In the genomic region with DNA sequence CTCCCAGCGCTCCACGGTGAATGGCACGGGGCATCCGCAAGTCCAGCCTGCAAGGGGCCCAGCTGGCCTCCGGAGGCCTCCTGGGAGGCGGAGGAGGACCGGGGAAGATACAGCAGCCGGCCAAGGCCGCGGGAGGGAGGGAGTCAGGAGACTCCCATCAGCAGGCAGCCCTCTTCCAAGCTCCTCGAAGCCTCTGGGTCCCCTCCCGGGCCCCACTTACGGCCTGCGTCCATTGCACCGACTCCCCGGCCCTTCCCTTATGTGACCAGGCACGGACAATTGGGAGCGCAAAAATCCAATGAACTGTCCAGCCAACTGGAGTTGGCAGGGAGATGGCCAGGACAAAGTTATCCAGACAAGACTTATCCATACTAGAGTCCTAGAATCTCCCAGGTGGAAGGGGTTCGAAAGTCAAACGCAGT, we compare ENCODE assay signal across 8 cellular contexts. TPM values are rescaled to one million over a fixed set of nuclear protein-coding genes. Genes with fewer than 3 reads are reported as not detected.
DNase-seq lines count a peak whose midpoint lies in the region; ATAC-seq and TF ChIP-seq lines count a peak whose summit lies in the region.

No MANE protein-coding gene starts in this region.

- H3K36me3 ChIP-seq in endodermal cell (ENCODE audit: control insufficient read depth, insufficient read depth, low read length) (peaks cover 28% of the 10 kb centered on the region), muscle layer of colon (ENCODE audit: insufficient read depth, low read length) (no peaks in the 10 kb centered on the region)

- peak overlapping the region; percentile 85 to 91 for H3K4me3 Mint-ChIP-seq in CD14-positive monocyte
- peak overlapping the region; percentile 76 for H3K4me3 Mint-ChIP-seq in endodermal cell

- DNase-seq in CD14-positive monocyte (ENCODE audit: low spot score) (no peak), NB4 (ENCODE audit: low read depth) (no peak), endodermal cell (peak; percentile 78), occipital lobe (lab: John Stamatoyannopoulos, UW) (no peak), posterior vena cava (ENCODE audit: low spot score) (no peak)
- no peak for DNase-seq in stimulated activated CD4-positive, alpha-beta T cell treated with anti-CD3 and anti-CD28 coated beads, Interleukin-2, amount 100 ng/mL, for 24 hours

- TF ChIP-seq CTCF in CD14-positive monocyte (IDR thresholded peaks at IDR 0.05) (no peak), NB4 (IDR thresholded peaks at IDR 0.05; ENCODE audit: low read depth, low read length) (no peak), endodermal cell (conservative IDR thresholded peaks at IDR 0.05) (no peak)

- TF ChIP-seq POLR2A in NB4 (IDR thresholded peaks at IDR 0.05; ENCODE audit: extremely low read depth, insufficient read length), result no peak

- H3K27ac Mint-ChIP-seq in CD14-positive monocyte (no peak overlapping the region), endodermal cell (peak overlapping the region; percentile 79)

- H3K9me3 Mint-ChIP-seq in CD14-positive monocyte (no peaks in the 10 kb centered on the region), endodermal cell (no peaks in the 10 kb centered on the region)

- no peaks in the 10 kb centered on the region for H3K36me3 Mint-ChIP-seq in CD14-positive monocyte
- peaks cover 35% of the 10 kb centered on the region for H3K36me3 Mint-ChIP-seq in endodermal cell (ENCODE audit: low read depth)

- ATAC-seq in HG03159 (IDR thresholded peaks at IDR 0.05; ENCODE audit: unreplicated experiment), result no peak

- H3K27me3 Mint-ChIP-seq in CD14-positive monocyte (ENCODE audit: low read depth in 3 of 3), result peaks cover 7 to 21% (median 12%) of the 10 kb centered on the region in 3 donors
- peaks cover 2% of the 10 kb centered on the region for H3K27me3 Mint-ChIP-seq in endodermal cell (ENCODE audit: insufficient read depth)

- 1 to 3% methylated on average over 12 to 20 of the region's 20 CpGs for WGBS in endodermal cell (ENCODE audit: insufficient coverage in 1 of 2, insufficient read length in 1 of 2), 2 experiments

- H3K4me1 Mint-ChIP-seq in CD14-positive monocyte (peaks cover 16% of the 10 kb centered on the region), endodermal cell (peaks cover 24% of the 10 kb centered on the region)

- H3K27ac ChIP-seq in endodermal cell (ENCODE audit: low read depth, low read length) (peak overlapping the region; percentile 82), muscle layer of colon (ENCODE audit: low read depth, low read length) (peak overlapping the region; percentile 58)

- H3K9ac ChIP-seq in endodermal cell (ENCODE audit: extremely low read depth, low read length, poor library complexity, severe bottlenecking) (peak overlapping the region; percentile 86), muscle layer of colon (ENCODE audit: low read length) (peak overlapping the region; percentile 18)

- no peaks in the 10 kb centered on the region for H3K4me1 ChIP-seq in endodermal cell (ENCODE audit: control insufficient read depth, insufficient read depth, low read length)
- H3K4me1 ChIP-seq in muscle layer of colon (ENCODE audit: insufficient read depth, low read length), result peaks cover 10% of the 10 kb centered on the region

- H3K4me3 ChIP-seq in NB4 (ENCODE audit: low read depth, low read length) (peak overlapping the region; percentile 38), endodermal cell (ENCODE audit: low read length) (peak overlapping the region; percentile 92), muscle layer of colon (ENCODE audit: low read depth in 1 of 2, low read length in 2 of 2) (peak overlapping the region; percentile 59 to 94)

- intact Hi-C loops in CD14-positive monocyte (cut with micrococcal nuclease), result no loop called here
- intact Hi-C loops in posterior vena cava (cut with DNase I), result no loop called here

- no peaks in the 10 kb centered on the region for H3K27me3 ChIP-seq in endodermal cell (ENCODE audit: control insufficient read depth, insufficient read depth, low read length, poor library complexity, severe bottlenecking)
- H3K27me3 ChIP-seq in muscle layer of colon (ENCODE audit: control insufficient read depth in 1 of 2, insufficient read depth in 2 of 2, low read length in 2 of 2), result no peaks in the 10 kb centered on the region

- H3K9me3 ChIP-seq in endodermal cell (ENCODE audit: control insufficient read depth, low read length), result no peaks in the 10 kb centered on the region
- no peaks in the 10 kb centered on the region for H3K9me3 ChIP-seq in muscle layer of colon (ENCODE audit: low read length)

RNA-seq across cellular contexts. Expression of a gene that starts 0.7 kb away (rescaled TPM):
- polyA plus RNA-seq in CD14-positive monocyte, result not detected
- total RNA-seq in endodermal cell, result 100 to 1,000 TPM; 284 to 598 TPM
- 211 TPM for polyA plus RNA-seq in endodermal cell (2013, experiment 1 of 2)
- 185 TPM for polyA plus RNA-seq in endodermal cell (2013, experiment 2 of 2)
- total RNA-seq in occipital lobe, result 15.9 TPM
- 1,000 to 10,000 TPM in 1 of 2 donors, 100 to 1,000 TPM in 1; 829 to 1,044 TPM for total RNA-seq in posterior vena cava

RNA-seq across cellular contexts. Expression of a gene that starts 17.2 kb away (rescaled TPM):
- polyA plus RNA-seq in CD14-positive monocyte, result under 1 TPM; 0.60 to 0.65 TPM
- total RNA-seq in endodermal cell, result 10 to 100 TPM in 1 of 2 donors, 1 to 10 TPM in 1; 5.8 to 15.6 TPM
- 4.1 TPM for polyA plus RNA-seq in endodermal cell (2013, experiment 1 of 2)
- polyA plus RNA-seq in endodermal cell (2013, experiment 2 of 2), result 3.1 TPM
- total RNA-seq in occipital lobe, result 8.7 TPM
- total RNA-seq in posterior vena cava, result 10 to 100 TPM; 25.4 to 27.9 TPM

Comparison
In these comparisons a context has a peak if more than half of its experiments do, and no peak if none do; other contexts are left out.
1. H3K4me3 ChIP-seq: peak in every context shown above with its lines; median percentile 92 in endodermal cell; 76 in muscle layer of colon; 38 in NB4.
2. RNA of a gene that starts 0.7 kb away (total RNA-seq): 829 to 1,044 TPM in posterior vena cava and 284 to 598 TPM in endodermal cell; 15.9 TPM in occipital lobe (single experiment); every median in the first group is over 10 times any median in the second.